ENCODE assay signal across 22 cellular contexts in genomic region chr12:116551619-116551951, GRCh38.
"Had no signal": no experiment of that assay in that cellular context is flagged by ENCODE, and none has a peak within 500 bp of the region (broad histone marks: within the 10 kb centered on the region; RNA-seq: fewer than 3 reads in every experiment).

No MANE protein-coding gene starts in this region.

- FAIRE-seq: RCC 7860, TTC549 had no signal

- H3K27me3 ChIP-seq: brain microvascular endothelial cell, cardiac muscle cell, MG63 had no signal

- H3K27ac ChIP-seq: brain microvascular endothelial cell, cardiac muscle cell, VCaP had no signal

- H3K9me3 ChIP-seq: MG63 had no signal

- ATAC-seq: activated T-cell treated with anti-CD3 and anti-CD28 coated beads, Interleukin-2, amount 50 U/mL, for 4 hours; T-cell had no signal

- H3K4me3 ChIP-seq: cardiac muscle cell, MG63 had no signal

- H3K36me3 ChIP-seq: brain microvascular endothelial cell, cardiac muscle cell, MG63 had no signal

- DNase-seq: activated CD4-positive, alpha-beta memory T cell treated with anti-CD3 and anti-CD28 coated beads for 36 hours; activated CD4-positive, alpha-beta T cell treated with anti-CD3 and anti-CD28 coated beads, Interleukin-2, amount 10 ng/mL, durations not matched to agents 7 days and 5 days; activated CD4-positive, CD25-positive, alpha-beta regulatory T cell; activated CD8-positive, alpha-beta memory T cell treated with anti-CD3 and anti-CD28 coated beads for 24 hours; activated gamma-delta T cell; activated T-cell treated with anti-CD3 and anti-CD28 coated beads, Interleukin-2, amount 50 U/mL, for 4 hours; MG63; NCI-H1105; NCI-H1436; NCI-H1694 treated with DMSO at 0.1 percent for 48 hours; NCI-H2029 treated with DMSO at 0.1 percent for 48 hours; NCI-H510A treated with DMSO at 0.1 percent for 48 hours; NCI-H69; SHP77 treated with DMSO at 0.1 percent for 48 hours; T-helper 2 cell; T1000 had no signal
